In the genomic region with DNA sequence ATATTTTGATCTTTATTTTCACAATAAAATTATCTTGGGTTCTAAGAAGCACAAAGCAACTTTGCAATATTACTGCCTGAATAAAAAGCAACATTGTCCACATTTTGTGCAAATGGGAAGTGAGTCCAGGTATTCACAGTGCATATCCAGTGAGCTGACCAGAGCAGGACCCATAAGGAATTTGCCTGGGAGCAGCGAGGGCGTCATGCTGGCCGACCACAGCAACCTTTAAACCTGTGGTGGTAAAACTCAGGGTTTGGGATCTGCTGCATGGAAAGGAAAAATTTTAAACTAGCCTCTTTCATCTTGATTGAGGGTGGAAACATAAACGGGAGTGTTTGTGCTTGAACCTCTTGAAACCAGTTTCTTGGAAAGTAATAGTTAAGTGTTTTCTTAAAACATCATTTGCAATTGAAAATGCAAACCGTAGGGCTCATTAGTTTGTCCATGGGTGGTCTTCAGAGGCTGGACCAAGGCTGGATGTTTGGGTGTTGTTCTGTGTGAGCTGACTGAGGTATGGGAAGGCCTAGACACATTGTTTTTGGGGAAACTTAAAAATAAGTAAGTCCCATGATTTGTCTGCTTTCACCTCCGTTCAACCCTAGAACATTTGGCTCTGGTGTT, we compare ENCODE assay signal across 1 cellular context.
TF ChIP-seq lines count a peak whose summit lies in the region.

No MANE protein-coding gene starts in this region.

TF ChIP-seq in GM23338, 12 proteins besides CTCF, POLR2A, EP300 and RAD21:
- TF ChIP-seq, protein P1, sequence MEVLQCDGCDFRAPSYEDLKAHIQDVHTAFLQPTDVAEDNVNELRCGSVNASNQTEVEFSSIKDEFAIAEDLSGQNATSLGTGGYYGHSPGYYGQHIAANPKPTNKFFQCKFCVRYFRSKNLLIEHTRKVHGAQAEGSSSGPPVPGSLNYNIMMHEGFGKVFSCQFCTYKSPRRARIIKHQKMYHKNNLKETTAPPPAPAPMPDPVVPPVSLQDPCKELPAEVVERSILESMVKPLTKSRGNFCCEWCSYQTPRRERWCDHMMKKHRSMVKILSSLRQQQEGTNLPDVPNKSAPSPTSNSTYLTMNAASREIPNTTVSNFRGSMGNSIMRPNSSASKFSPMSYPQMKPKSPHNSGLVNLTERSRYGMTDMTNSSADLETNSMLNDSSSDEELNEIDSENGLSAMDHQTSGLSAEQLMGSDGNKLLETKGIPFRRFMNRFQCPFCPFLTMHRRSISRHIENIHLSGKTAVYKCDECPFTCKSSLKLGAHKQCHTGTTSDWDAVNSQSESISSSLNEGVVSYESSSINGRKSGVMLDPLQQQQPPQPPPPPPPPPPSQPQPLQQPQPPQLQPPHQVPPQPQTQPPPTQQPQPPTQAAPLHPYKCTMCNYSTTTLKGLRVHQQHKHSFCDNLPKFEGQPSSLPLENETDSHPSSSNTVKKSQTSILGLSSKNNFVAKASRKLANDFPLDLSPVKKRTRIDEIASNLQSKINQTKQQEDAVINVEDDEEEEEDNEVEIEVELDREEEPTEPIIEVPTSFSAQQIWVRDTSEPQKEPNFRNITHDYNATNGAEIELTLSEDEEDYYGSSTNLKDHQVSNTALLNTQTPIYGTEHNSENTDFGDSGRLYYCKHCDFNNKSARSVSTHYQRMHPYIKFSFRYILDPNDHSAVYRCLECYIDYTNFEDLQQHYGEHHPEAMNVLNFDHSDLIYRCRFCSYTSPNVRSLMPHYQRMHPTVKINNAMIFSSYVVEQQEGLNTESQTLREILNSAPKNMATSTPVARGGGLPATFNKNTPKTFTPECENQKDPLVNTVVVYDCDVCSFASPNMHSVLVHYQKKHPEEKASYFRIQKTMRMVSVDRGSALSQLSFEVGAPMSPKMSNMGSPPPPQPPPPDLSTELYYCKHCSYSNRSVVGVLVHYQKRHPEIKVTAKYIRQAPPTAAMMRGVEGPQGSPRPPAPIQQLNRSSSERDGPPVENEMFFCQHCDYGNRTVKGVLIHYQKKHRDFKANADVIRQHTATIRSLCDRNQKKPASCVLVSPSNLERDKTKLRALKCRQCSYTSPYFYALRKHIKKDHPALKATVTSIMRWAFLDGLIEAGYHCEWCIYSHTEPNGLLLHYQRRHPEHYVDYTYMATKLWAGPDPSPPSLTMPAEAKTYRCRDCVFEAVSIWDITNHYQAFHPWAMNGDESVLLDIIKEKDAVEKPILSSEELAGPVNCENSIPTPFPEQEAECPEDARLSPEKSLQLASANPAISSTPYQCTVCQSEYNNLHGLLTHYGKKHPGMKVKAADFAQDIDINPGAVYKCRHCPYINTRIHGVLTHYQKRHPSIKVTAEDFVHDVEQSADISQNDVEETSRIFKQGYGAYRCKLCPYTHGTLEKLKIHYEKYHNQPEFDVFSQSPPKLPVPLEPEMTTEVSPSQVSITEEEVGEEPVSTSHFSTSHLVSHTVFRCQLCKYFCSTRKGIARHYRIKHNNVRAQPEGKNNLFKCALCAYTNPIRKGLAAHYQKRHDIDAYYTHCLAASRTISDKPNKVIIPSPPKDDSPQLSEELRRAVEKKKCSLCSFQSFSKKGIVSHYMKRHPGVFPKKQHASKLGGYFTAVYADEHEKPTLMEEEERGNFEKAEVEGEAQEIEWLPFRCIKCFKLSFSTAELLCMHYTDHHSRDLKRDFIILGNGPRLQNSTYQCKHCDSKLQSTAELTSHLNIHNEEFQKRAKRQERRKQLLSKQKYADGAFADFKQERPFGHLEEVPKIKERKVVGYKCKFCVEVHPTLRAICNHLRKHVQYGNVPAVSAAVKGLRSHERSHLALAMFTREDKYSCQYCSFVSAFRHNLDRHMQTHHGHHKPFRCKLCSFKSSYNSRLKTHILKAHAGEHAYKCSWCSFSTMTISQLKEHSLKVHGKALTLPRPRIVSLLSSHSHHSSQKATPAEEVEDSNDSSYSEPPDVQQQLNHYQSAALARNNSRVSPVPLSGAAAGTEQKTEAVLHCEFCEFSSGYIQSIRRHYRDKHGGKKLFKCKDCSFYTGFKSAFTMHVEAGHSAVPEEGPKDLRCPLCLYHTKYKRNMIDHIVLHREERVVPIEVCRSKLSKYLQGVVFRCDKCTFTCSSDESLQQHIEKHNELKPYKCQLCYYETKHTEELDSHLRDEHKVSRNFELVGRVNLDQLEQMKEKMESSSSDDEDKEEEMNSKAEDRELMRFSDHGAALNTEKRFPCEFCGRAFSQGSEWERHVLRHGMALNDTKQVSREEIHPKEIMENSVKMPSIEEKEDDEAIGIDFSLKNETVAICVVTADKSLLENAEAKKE (CRISPR knock-in tag; IDR thresholded peaks at IDR 0.05): 0 out of 2 replicates have a peak, but pooled peaks have one; percentile 38
- TF ChIP-seq ZNF331 (CRISPR knock-in tag; IDR thresholded peaks at IDR 0.05; ENCODE audit: low read depth) (no peak), NANOG (IDR thresholded peaks at IDR 0.05; ENCODE audit: borderline replicate concordance) (0 out of 2 replicates have a peak, but pooled peaks have one; percentile 53)
- TF ChIP-seq, protein P2, sequence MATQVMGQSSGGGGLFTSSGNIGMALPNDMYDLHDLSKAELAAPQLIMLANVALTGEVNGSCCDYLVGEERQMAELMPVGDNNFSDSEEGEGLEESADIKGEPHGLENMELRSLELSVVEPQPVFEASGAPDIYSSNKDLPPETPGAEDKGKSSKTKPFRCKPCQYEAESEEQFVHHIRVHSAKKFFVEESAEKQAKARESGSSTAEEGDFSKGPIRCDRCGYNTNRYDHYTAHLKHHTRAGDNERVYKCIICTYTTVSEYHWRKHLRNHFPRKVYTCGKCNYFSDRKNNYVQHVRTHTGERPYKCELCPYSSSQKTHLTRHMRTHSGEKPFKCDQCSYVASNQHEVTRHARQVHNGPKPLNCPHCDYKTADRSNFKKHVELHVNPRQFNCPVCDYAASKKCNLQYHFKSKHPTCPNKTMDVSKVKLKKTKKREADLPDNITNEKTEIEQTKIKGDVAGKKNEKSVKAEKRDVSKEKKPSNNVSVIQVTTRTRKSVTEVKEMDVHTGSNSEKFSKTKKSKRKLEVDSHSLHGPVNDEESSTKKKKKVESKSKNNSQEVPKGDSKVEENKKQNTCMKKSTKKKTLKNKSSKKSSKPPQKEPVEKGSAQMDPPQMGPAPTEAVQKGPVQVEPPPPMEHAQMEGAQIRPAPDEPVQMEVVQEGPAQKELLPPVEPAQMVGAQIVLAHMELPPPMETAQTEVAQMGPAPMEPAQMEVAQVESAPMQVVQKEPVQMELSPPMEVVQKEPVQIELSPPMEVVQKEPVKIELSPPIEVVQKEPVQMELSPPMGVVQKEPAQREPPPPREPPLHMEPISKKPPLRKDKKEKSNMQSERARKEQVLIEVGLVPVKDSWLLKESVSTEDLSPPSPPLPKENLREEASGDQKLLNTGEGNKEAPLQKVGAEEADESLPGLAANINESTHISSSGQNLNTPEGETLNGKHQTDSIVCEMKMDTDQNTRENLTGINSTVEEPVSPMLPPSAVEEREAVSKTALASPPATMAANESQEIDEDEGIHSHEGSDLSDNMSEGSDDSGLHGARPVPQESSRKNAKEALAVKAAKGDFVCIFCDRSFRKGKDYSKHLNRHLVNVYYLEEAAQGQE (IDR thresholded peaks at IDR 0.05; ENCODE audit: unreplicated experiment): no peak
